10 cellular contexts compared by ENCODE assay signal in the genomic region with DNA sequence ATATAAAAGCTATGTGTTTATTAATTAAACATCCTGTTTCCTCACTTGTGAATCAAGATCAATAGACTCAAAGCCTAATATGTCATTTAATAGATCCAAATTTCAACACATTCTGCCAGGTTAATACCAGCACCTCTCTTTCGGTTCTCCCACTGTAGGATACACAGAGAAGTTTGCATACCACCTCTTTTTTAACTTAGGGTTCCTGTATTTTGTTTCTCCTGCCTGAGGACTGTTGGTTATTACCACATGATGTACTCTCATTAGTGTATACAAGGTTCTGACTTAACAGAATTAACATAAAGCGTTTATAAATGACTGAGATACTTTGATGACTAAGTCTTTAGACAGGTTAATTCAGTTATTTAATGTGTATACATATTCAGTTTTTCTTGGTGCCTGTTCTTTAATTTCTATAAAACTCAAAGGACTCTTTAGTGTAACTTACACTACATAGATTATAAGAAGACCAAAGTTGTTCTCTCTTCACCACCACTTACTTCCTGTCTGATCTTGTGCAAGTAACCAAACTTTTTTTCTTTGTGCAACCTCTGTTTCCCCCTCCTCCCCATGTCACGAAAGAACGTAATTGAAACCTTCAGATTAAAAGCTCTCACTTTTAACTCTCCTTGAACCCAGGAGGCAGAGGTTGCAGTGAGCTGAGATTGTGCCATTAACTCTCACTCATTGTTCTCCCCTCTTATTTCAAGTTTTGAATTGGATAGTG.
A peak's percentile ranks its signal among the peaks of the same experiment; 100 is the strongest.
DNase-seq lines count a peak whose midpoint lies in the region; ATAC-seq and TF ChIP-seq lines count a peak whose summit lies in the region.
"Had no signal": no experiment of that assay in that cellular context is flagged by ENCODE, and none has a peak within 500 bp of the region (broad histone marks: within the 10 kb centered on the region; RNA-seq: fewer than 3 reads in every experiment).

No MANE protein-coding gene starts in this region.

- CTCF ChIA-PET in GM10248 (lab: Yijun Ruan, JAX): interaction anchor here (0.8 to 1.3 kb wide), 3 partner anchors 10 to 82 kb away, joined by 3 read pairs; no protein-coding TSS in a partner anchor

- H3K4me3 ChIP-seq in right cardiac atrium (ENCODE audit: low read length): no peak overlapping the region
- H3K4me3 ChIP-seq: prostate gland had no signal

- peaks cover 37% of the 10 kb centered on the region for H3K4me1 Mint-ChIP-seq in T-helper 1 cell treated with Interleukin-12 subunit alpha and Interleukin-12 subunit beta and Interleukin-4 antibody, amounts not matched to agents 30 μg/mL and 1 μg/mL, for 36 hours (ENCODE audit: low read depth)
- H3K4me1 Mint-ChIP-seq in nephron progenitor cell: peaks cover 14% of the 10 kb centered on the region

- 83% methylated on average over 4 of the region's 4 CpGs for WGBS in right cardiac atrium

- DNase-seq in nephron progenitor cell (no peak), GM10248 (ENCODE audit: extremely low spot score) (no peak), right cardiac atrium (no peak)
- DNase-seq: foreskin fibroblast, NCI-H2171 had no signal

- TF ChIP-seq CTCF in nephron progenitor cell (IDR thresholded peaks at IDR 0.05) (no peak), GM10248 (IDR thresholded peaks at IDR 0.05; ENCODE audit: control extremely low read depth, extremely low read depth, low read depth, missing control alignments) (no peak)

- no peak overlapping the region for H3K27ac ChIP-seq in right cardiac atrium (ENCODE audit: low read length)
- H3K27ac ChIP-seq: prostate gland had no signal

- POLR2A ChIA-PET in GM10248 (lab: Yijun Ruan, JAX): no interaction called here

- peaks cover 14% of the 10 kb centered on the region for H3K9me3 Mint-ChIP-seq in T-helper 1 cell treated with Interleukin-12 subunit alpha and Interleukin-12 subunit beta and Interleukin-4 antibody, amounts not matched to agents 30 μg/mL and 1 μg/mL, for 36 hours
- no peaks in the 10 kb centered on the region for H3K9me3 Mint-ChIP-seq in nephron progenitor cell

- peak overlapping the region; percentile 16 for H3K4me3 Mint-ChIP-seq in T-helper 1 cell treated with Interleukin-12 subunit alpha and Interleukin-12 subunit beta and Interleukin-4 antibody, amounts not matched to agents 30 μg/mL and 1 μg/mL, for 36 hours
- H3K4me3 Mint-ChIP-seq in nephron progenitor cell: no peak overlapping the region

- intact Hi-C loops in right cardiac atrium (cut with DNase I): no loop called here

- H3K36me3 Mint-ChIP-seq in T-helper 1 cell treated with Interleukin-12 subunit alpha and Interleukin-12 subunit beta and Interleukin-4 antibody, amounts not matched to agents 30 μg/mL and 1 μg/mL, for 36 hours (ENCODE audit: low read depth): peaks cover 17% of the 10 kb centered on the region
- peaks cover 10% of the 10 kb centered on the region for H3K36me3 Mint-ChIP-seq in nephron progenitor cell (ENCODE audit: low read depth)

- no peaks in the 10 kb centered on the region for H3K27me3 ChIP-seq in right cardiac atrium (ENCODE audit: control insufficient read depth, insufficient read depth)

- peaks cover 5% of the 10 kb centered on the region for H3K4me1 ChIP-seq in right cardiac atrium (ENCODE audit: control insufficient read depth, insufficient read depth, low read length)
- H3K4me1 ChIP-seq: prostate gland had no signal

- H3K27me3 Mint-ChIP-seq in T-helper 1 cell treated with Interleukin-12 subunit alpha and Interleukin-12 subunit beta and Interleukin-4 antibody, amounts not matched to agents 30 μg/mL and 1 μg/mL, for 36 hours (ENCODE audit: low read depth): no peaks in the 10 kb centered on the region
- no peaks in the 10 kb centered on the region for H3K27me3 Mint-ChIP-seq in nephron progenitor cell (ENCODE audit: low read depth, poor library complexity)

- ATAC-seq in GM18517 (IDR thresholded peaks at IDR 0.05; ENCODE audit: unreplicated experiment): peak; percentile 57
- ATAC-seq in HG03103 (IDR thresholded peaks at IDR 0.05; ENCODE audit: low read depth, unreplicated experiment): peak; percentile 53
- ATAC-seq in GM18861 (IDR thresholded peaks at IDR 0.05; ENCODE audit: unreplicated experiment): no peak
- ATAC-seq in right cardiac atrium: no peak

- H3K9me3 ChIP-seq in right cardiac atrium (ENCODE audit: control insufficient read depth, low read length): peaks cover 1% of the 10 kb centered on the region
- H3K9me3 ChIP-seq: prostate gland had no signal

- H3K27ac Mint-ChIP-seq in T-helper 1 cell treated with Interleukin-12 subunit alpha and Interleukin-12 subunit beta and Interleukin-4 antibody, amounts not matched to agents 30 μg/mL and 1 μg/mL, for 36 hours: peak overlapping the region; percentile 61
- peak overlapping the region; percentile 35 for H3K27ac Mint-ChIP-seq in nephron progenitor cell

Comparison
In these comparisons a context has a peak if more than half of its experiments do, and no peak if none do; other contexts are left out.
1. ATAC-seq: peak in GM18517 (single experiment) and HG03103 (single experiment); none in GM18861 (single experiment) and right cardiac atrium (0 of 2).